Comparison of ENCODE assay signal across 20 cellular contexts in genomic region chr13:97430296-97430695, GRCh38. TPM values are rescaled to one million over a fixed set of nuclear protein-coding genes. Genes with fewer than 3 reads are reported as not detected.
A peak's percentile ranks its signal among the peaks of the same experiment; 100 is the strongest.
DNase-seq lines count a peak whose midpoint lies in the region; TF ChIP-seq lines count a peak whose summit lies in the region.
"Had no signal": no experiment of that assay in that cellular context is flagged by ENCODE, and none has a peak within 500 bp of the region (broad histone marks: within the 10 kb centered on the region; RNA-seq: fewer than 3 reads in every experiment).

No MANE protein-coding gene starts in this region.

- H2AFZ ChIP-seq in Loucy (ENCODE audit: low read length) (no peak overlapping the region), hepatocyte (no peak overlapping the region)

- H3K36me3 ChIP-seq in Loucy (ENCODE audit: insufficient read depth, low read length) (no peaks in the 10 kb centered on the region), hepatocyte (replicated peaks; ENCODE audit: insufficient read depth, low read depth) (no peaks in the 10 kb centered on the region), spleen (no peaks in the 10 kb centered on the region)
- H3K36me3 ChIP-seq: MG63, right atrium auricular region had no signal

- H3K4me2 ChIP-seq in Loucy (ENCODE audit: low read depth, low read length, poor library complexity, severe bottlenecking) (peak overlapping the region; percentile 85), hepatocyte (peak overlapping the region; percentile 22)

- no peak for TF ChIP-seq POLR2A in spleen (IDR thresholded peaks at IDR 0.05)
- no peak for TF ChIP-seq POLR2A in lower leg skin (IDR thresholded peaks at IDR 0.05)

- peaks cover 2% of the 10 kb centered on the region; the same call in 1 of the 2 replicates for H3F3A ChIP-seq in Loucy (ENCODE audit: low read depth)

- WGBS in hepatocyte (ENCODE audit: low lambda C conversion rate, missing lambda C conversion rate), result 74% methylated on average over 4 of the region's 4 CpGs
- 79 to 94% (median 83%) methylated on average over 4 of the region's 4 CpGs for WGBS in spleen, 5 donors
- WGBS in lower leg skin, 2 donors, result 68 to 76% methylated on average over 4 of the region's 4 CpGs

- H3K4me1 ChIP-seq in Loucy (ENCODE audit: insufficient read depth, low read length, poor library complexity, severe bottlenecking) (peaks cover 43% of the 10 kb centered on the region), hepatocyte (ENCODE audit: insufficient read depth) (peaks cover 13% of the 10 kb centered on the region), spleen (peaks cover 4 to 34% (median 15%) of the 10 kb centered on the region in 6 donors)

- DNase-seq in SHP77 treated with DMSO at 0.1 percent for 48 hours (lab: John Stamatoyannopoulos, UW), result peak; percentile 69
- no peak for DNase-seq in hepatocyte (ENCODE audit: low spot score)
- no peak for DNase-seq in spleen
- DNase-seq in lower leg skin (ENCODE audit: low spot score in 2 of 2), result no peak
- no peak for DNase-seq in SKM-1 treated with dmso at 0.1 percent for 144 hours (lab: John Stamatoyannopoulos, UW; ENCODE audit: unreplicated experiment)
- DNase-seq in HCEC 1CT, result no peak
- DNase-seq: activated gamma-delta T cell treated with Interleukin-2 at 50 U/mL for 16 hours; AML-193; aorta; Caco-2; GF-D8; islet precursor cell; mesendoderm; MG63; NCI-H2081 treated with DMSO at 0.1 percent for 48 hours; NK-92 treated with Interleukin-12 subunit alpha and Interleukin-12 subunit beta, amount 100 ng/mL, for 24 hours; SIG-M5; stimulated activated CD4-positive, alpha-beta T cell treated with anti-CD3 and anti-CD28 coated beads, Interleukin-1b, Interleukin-23, amount 100 ng/mL, for 48 hours had no signal

- H3K27ac ChIP-seq in hepatocyte, result no peak overlapping the region
- H3K27ac ChIP-seq in spleen, result peak overlapping the region in 6 of 8 donors; percentile 3 to 46 (median 37)
- H3K27ac ChIP-seq: right atrium auricular region had no signal

- intact Hi-C loops in spleen (cut with DNase I; ENCODE audit: low total_unique reads), result loop anchor here (10.0 kb wide), 1 partner anchor 225 kb away; no protein-coding TSS in a partner anchor
- intact Hi-C loops in lower leg skin (cut with DNase I; ENCODE audit: low total_unique reads), result no loop called here

- TF ChIP-seq CTCF in Loucy (conservative IDR thresholded peaks at IDR 0.05; ENCODE audit: low read length) (no peak), hepatocyte (IDR thresholded peaks at IDR 0.05; ENCODE audit: poor library complexity) (no peak), spleen (IDR thresholded peaks at IDR 0.05 in 8 of 11, conservative IDR thresholded peaks at IDR 0.05 in 3 of 11) (no peak), lower leg skin (IDR thresholded peaks at IDR 0.05) (no peak)

- peaks cover 4% of the 10 kb centered on the region for H4K20me1 ChIP-seq in Loucy (ENCODE audit: insufficient read depth, low read length, poor library complexity, severe bottlenecking)
- no peaks in the 10 kb centered on the region for H4K20me1 ChIP-seq in hepatocyte (ENCODE audit: insufficient read depth, poor library complexity, severe bottlenecking)

- no peaks in the 10 kb centered on the region for H3K9me2 ChIP-seq in Loucy (replicated peaks; ENCODE audit: low read depth, low read length)
- H3K9me2 ChIP-seq in hepatocyte (replicated peaks; ENCODE audit: insufficient read depth), result no peaks in the 10 kb centered on the region

- no peaks in the 10 kb centered on the region for H3K27me3 ChIP-seq in Loucy (ENCODE audit: insufficient read depth, low read length, poor library complexity, severe bottlenecking)
- no peaks in the 10 kb centered on the region for H3K27me3 ChIP-seq in hepatocyte
- no peaks in the 10 kb centered on the region for H3K27me3 ChIP-seq in spleen (replicated peaks in 1 of 7)
- H3K27me3 ChIP-seq: MG63, right atrium auricular region had no signal

- peaks cover 23% of the 10 kb centered on the region for H3K79me2 ChIP-seq in Loucy (ENCODE audit: insufficient read depth, low read length)
- peaks cover 9% of the 10 kb centered on the region for H3K79me2 ChIP-seq in hepatocyte

- peak overlapping the region; percentile 76 for H3K9ac ChIP-seq in Loucy (ENCODE audit: low read depth, low read length, poor library complexity, severe bottlenecking)

- H3K4me3 ChIP-seq in Loucy (ENCODE audit: low read length, poor library complexity, severe bottlenecking) (peak overlapping the region; percentile 88), hepatocyte (no peak overlapping the region), spleen (no peak overlapping the region), lower leg skin (ENCODE audit: low read depth, poor library complexity, severe bottlenecking) (no peak overlapping the region)
- H3K4me3 ChIP-seq: MG63, right atrium auricular region had no signal

- H3K9me3 ChIP-seq in Loucy (ENCODE audit: insufficient read depth, low read depth, low read length) (no peaks in the 10 kb centered on the region), hepatocyte (ENCODE audit: low read depth) (no peaks in the 10 kb centered on the region), spleen (no peaks in the 10 kb centered on the region)
- H3K9me3 ChIP-seq: Caco-2, MG63, right atrium auricular region had no signal

RNA-seq across cellular contexts. Expression of gene RAP2A, which starts 3.7 kb away (rescaled TPM):
- total RNA-seq in hepatocyte (36.8 and 41.9 TPM in 2 replicates), spleen (10 to 100 TPM; 21.5 to 39.0 (median 32.1) TPM), lower leg skin (10 to 100 TPM in 2 of 4 donors, 1 to 10 TPM in 2; 8.4 to 14.8 (median 10.3) TPM)
- polyA plus RNA-seq in hepatocyte (10.3 and 12.1 TPM in 2 replicates), spleen (10 to 100 TPM in 1 of 3 donors, 1 to 10 TPM in 2; 5.2 to 10.5 (median 8.0) TPM)
